In the genomic region with DNA sequence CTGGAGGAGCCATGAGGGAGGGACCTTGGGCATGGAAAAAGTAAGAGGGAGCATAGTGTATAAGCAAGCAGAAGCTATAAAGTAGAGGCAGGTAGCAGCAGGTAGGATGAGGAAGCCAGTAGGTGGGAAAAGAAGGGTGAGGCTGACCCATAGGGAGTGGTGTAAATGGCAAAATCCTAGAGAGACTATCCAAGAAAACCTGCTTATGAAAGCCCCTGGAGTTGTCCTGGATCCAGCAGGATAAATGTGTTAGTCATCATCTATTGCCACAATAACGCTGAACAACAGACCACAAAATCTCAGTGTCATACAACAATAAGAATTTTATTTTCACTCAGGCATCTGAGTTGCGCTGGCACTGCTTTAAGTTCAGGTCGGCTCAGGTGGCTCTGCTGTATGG, we compare ENCODE assay signal across 19 cellular contexts. TPM values are rescaled to one million over a fixed set of nuclear protein-coding genes. Genes with fewer than 3 reads are reported as not detected.
DNase-seq lines count a peak whose midpoint lies in the region; ATAC-seq, FAIRE-seq and TF ChIP-seq lines count a peak whose summit lies in the region.
"Had no signal": no experiment of that assay in that cellular context is flagged by ENCODE, and none has a peak within 500 bp of the region (broad histone marks: within the 10 kb centered on the region; RNA-seq: fewer than 3 reads in every experiment).

No MANE protein-coding gene starts in this region.

- peaks cover 15 to 20% of the 10 kb centered on the region in 2 donors for H3K9me3 Mint-ChIP-seq in stimulated activated naive B cell treated with anti-CD40 and anti-IgM and Interleukin-4, amounts not matched to agents 10 μg/mL and 1 μg/mL and 100 μg/mL, for 72 hours
- H3K9me3 Mint-ChIP-seq in GM23338, result peaks cover 42% of the 10 kb centered on the region

- TF ChIP-seq POLR2A in H54 (IDR thresholded peaks at IDR 0.05; ENCODE audit: low read depth, low read length), result no peak

- H3K4me2 ChIP-seq in GM23338 (no peak overlapping the region), MM.1S (ENCODE audit: low read depth, low read length) (no peak overlapping the region)
- H3K4me2 ChIP-seq: KMS-11 had no signal

- peak; percentile 87 for FAIRE-seq in H54 (lab: Jason Lieb, UNC)

- H3F3A ChIP-seq in GM23338 (replicated peaks; ENCODE audit: low read depth) (no peaks in the 10 kb centered on the region), MM.1S (ENCODE audit: insufficient read depth, low read length) (no peaks in the 10 kb centered on the region)

- H3K36me3 Mint-ChIP-seq in stimulated activated naive B cell treated with anti-CD40 and anti-IgM and Interleukin-4, amounts not matched to agents 10 μg/mL and 1 μg/mL and 100 μg/mL, for 72 hours, result peaks cover 28 to 37% of the 10 kb centered on the region in 2 donors
- H3K36me3 Mint-ChIP-seq in GM23338 (ENCODE audit: low read depth), result peaks cover 53% of the 10 kb centered on the region

- peak overlapping the region; percentile 75 for H3K27ac Mint-ChIP-seq in stimulated activated naive B cell treated with anti-CD40 and anti-IgM and Interleukin-4, amounts not matched to agents 10 μg/mL and 1 μg/mL and 100 μg/mL, for 72 hours
- no peak overlapping the region for H3K27ac Mint-ChIP-seq in GM23338
- H3K27ac Mint-ChIP-seq: H9 had no signal

- H3K27me3 Mint-ChIP-seq in stimulated activated naive B cell treated with anti-CD40 and anti-IgM and Interleukin-4, amounts not matched to agents 10 μg/mL and 1 μg/mL and 100 μg/mL, for 72 hours, result no peaks in the 10 kb centered on the region
- H3K27me3 Mint-ChIP-seq in GM23338 (ENCODE audit: insufficient read depth, low read depth, poor library complexity), result no peaks in the 10 kb centered on the region
- H3K27me3 Mint-ChIP-seq: naive thymus-derived CD8-positive, alpha-beta T cell had no signal

- ATAC-seq in stimulated activated naive B cell treated with anti-CD40 and anti-IgM and Interleukin-4, amounts not matched to agents 10 μg/mL and 1 μg/mL and 100 μg/mL, for 72 hours (replicated peaks), result peak in 1 of 2 donors; percentile 27
- ATAC-seq in GM23338 (no peak), GM18867 (IDR thresholded peaks at IDR 0.05; ENCODE audit: unreplicated experiment) (no peak)
- ATAC-seq: naive thymus-derived CD8-positive, alpha-beta T cell; Panc1 had no signal

- H3K9me3 ChIP-seq in MM.1S (replicated peaks; ENCODE audit: insufficient read depth, low read length), result no peaks in the 10 kb centered on the region; the same call in 1 of the 2 replicates
- H3K9me3 ChIP-seq: thyroid gland had no signal

- peak overlapping the region in 1 of 2 donors; percentile 47 for H3K4me3 Mint-ChIP-seq in stimulated activated naive B cell treated with anti-CD40 and anti-IgM and Interleukin-4, amounts not matched to agents 10 μg/mL and 1 μg/mL and 100 μg/mL, for 72 hours
- H3K4me3 Mint-ChIP-seq in GM23338, result no peak overlapping the region
- H3K4me3 Mint-ChIP-seq: H9 had no signal

- H3K4me1 Mint-ChIP-seq in stimulated activated naive B cell treated with anti-CD40 and anti-IgM and Interleukin-4, amounts not matched to agents 10 μg/mL and 1 μg/mL and 100 μg/mL, for 72 hours, result peaks cover 11 to 27% of the 10 kb centered on the region in 2 donors
- peaks cover 4% of the 10 kb centered on the region; the same call in 2 of the 3 replicates for H3K4me1 Mint-ChIP-seq in GM23338

- H3K4me3 ChIP-seq in GM23338 (no peak overlapping the region), MM.1S (ENCODE audit: low read length) (no peak overlapping the region)
- H3K4me3 ChIP-seq: thyroid gland had no signal

- DNase-seq in H54 (ENCODE audit: insufficient read length, low spot score) (peak; percentile 45), SW480 (ENCODE audit: low spot score) (peak; percentile 24), fibroblast of peridontal ligament (ENCODE audit: extremely low read depth) (peak; percentile 66), GM23338 (ENCODE audit: low spot score) (no peak), MM.1S (no peak)
- no peak for DNase-seq in stimulated activated naive B cell treated with anti-CD40 and anti-IgM and Interleukin-4, amounts not matched to agents 10 μg/mL and 1 μg/mL and 100 μg/mL, for 72 hours
- DNase-seq: activated CD8-positive, alpha-beta memory T cell treated with anti-CD3 and anti-CD28 coated beads, Interleukin-2, amount 50 U/mL, for 48 hours; activated naive CD4-positive, alpha-beta T cell treated with anti-CD3 and anti-CD28 coated beads, Interleukin-2, amount 50 U/mL, for 16 hours; COR-L47; H9; left ventricle myocardium superior; naive thymus-derived CD8-positive, alpha-beta T cell; NCI-H510A treated with DMSO at 0.1 percent for 48 hours; T-helper 1 cell; thyroid gland had no signal

- H3K79me2 ChIP-seq in GM23338 (replicated peaks; ENCODE audit: insufficient read depth), result peaks cover 100% of the 10 kb centered on the region
- H3K79me2 ChIP-seq in MM.1S (ENCODE audit: low read length), result peaks cover 55% of the 10 kb centered on the region

- no peak overlapping the region for H3K9ac ChIP-seq in MM.1S (ENCODE audit: low read length)
- H3K9ac ChIP-seq: KMS-11 had no signal

- H4K20me1 ChIP-seq in GM23338 (replicated peaks; ENCODE audit: insufficient read depth) (peaks cover 24% of the 10 kb centered on the region), MM.1S (ENCODE audit: insufficient read depth, low read length) (no peaks in the 10 kb centered on the region)

- peaks cover 8% of the 10 kb centered on the region; the same call in 1 of the 2 replicates for H3K4me1 ChIP-seq in GM23338 (ENCODE audit: insufficient read depth)
- H3K4me1 ChIP-seq in MM.1S (ENCODE audit: low read length), result no peaks in the 10 kb centered on the region

- H3K27ac ChIP-seq in GM23338 (ENCODE audit: low read depth) (no peak overlapping the region), MM.1S (ENCODE audit: low read length) (no peak overlapping the region)
- H3K27ac ChIP-seq: epithelial cell of prostate, KMS-11 had no signal

- no peaks in the 10 kb centered on the region for H3K27me3 ChIP-seq in GM23338 (ENCODE audit: insufficient read depth)
- H3K27me3 ChIP-seq in MM.1S (replicated peaks; ENCODE audit: insufficient read depth, low read length), result no peaks in the 10 kb centered on the region
- H3K27me3 ChIP-seq: thyroid gland had no signal

- TF ChIP-seq CTCF in GM23338 (conservative IDR thresholded peaks at IDR 0.05; ENCODE audit: low read depth in 2 of 2), result no peak
- no peak for TF ChIP-seq CTCF in MM.1S (IDR thresholded peaks at IDR 0.05; ENCODE audit: low read length)

- H3K9me2 ChIP-seq in GM23338 (ENCODE audit: insufficient read depth) (no peaks in the 10 kb centered on the region), MM.1S (replicated peaks; ENCODE audit: insufficient read depth, low read length) (no peaks in the 10 kb centered on the region)

- H2AFZ ChIP-seq in GM23338 (no peak overlapping the region), MM.1S (ENCODE audit: low read length) (no peak overlapping the region)

- H3K36me3 ChIP-seq in GM23338 (ENCODE audit: insufficient read depth), result peaks cover 14% of the 10 kb centered on the region
- no peaks in the 10 kb centered on the region for H3K36me3 ChIP-seq in MM.1S (replicated peaks; ENCODE audit: insufficient read depth, low read length)
- H3K36me3 ChIP-seq: thyroid gland had no signal

TF ChIP-seq in GM23338, 12 proteins besides CTCF, POLR2A, EP300 and RAD21:
- TF ChIP-seq CREB1 (CRISPR knock-in tag; IDR thresholded peaks at IDR 0.05; ENCODE audit: low read depth) (no peak), ZNF331 (CRISPR knock-in tag; IDR thresholded peaks at IDR 0.05; ENCODE audit: low read depth) (no peak), POLR2AphosphoS5 (IDR thresholded peaks at IDR 0.05; ENCODE audit: low read depth) (no peak), STAT1 (IDR thresholded peaks at IDR 0.05; ENCODE audit: unreplicated experiment) (no peak), ZNF114 (CRISPR knock-in tag; IDR thresholded peaks at IDR 0.05) (no peak), JUNB (IDR thresholded peaks at IDR 0.05; ENCODE audit: unreplicated experiment) (no peak)
- TF ChIP-seq, protein P1, sequence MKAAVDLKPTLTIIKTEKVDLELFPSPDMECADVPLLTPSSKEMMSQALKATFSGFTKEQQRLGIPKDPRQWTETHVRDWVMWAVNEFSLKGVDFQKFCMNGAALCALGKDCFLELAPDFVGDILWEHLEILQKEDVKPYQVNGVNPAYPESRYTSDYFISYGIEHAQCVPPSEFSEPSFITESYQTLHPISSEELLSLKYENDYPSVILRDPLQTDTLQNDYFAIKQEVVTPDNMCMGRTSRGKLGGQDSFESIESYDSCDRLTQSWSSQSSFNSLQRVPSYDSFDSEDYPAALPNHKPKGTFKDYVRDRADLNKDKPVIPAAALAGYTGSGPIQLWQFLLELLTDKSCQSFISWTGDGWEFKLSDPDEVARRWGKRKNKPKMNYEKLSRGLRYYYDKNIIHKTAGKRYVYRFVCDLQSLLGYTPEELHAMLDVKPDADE (IDR thresholded peaks at IDR 0.05), result no peak
- TF ChIP-seq, protein P2, sequence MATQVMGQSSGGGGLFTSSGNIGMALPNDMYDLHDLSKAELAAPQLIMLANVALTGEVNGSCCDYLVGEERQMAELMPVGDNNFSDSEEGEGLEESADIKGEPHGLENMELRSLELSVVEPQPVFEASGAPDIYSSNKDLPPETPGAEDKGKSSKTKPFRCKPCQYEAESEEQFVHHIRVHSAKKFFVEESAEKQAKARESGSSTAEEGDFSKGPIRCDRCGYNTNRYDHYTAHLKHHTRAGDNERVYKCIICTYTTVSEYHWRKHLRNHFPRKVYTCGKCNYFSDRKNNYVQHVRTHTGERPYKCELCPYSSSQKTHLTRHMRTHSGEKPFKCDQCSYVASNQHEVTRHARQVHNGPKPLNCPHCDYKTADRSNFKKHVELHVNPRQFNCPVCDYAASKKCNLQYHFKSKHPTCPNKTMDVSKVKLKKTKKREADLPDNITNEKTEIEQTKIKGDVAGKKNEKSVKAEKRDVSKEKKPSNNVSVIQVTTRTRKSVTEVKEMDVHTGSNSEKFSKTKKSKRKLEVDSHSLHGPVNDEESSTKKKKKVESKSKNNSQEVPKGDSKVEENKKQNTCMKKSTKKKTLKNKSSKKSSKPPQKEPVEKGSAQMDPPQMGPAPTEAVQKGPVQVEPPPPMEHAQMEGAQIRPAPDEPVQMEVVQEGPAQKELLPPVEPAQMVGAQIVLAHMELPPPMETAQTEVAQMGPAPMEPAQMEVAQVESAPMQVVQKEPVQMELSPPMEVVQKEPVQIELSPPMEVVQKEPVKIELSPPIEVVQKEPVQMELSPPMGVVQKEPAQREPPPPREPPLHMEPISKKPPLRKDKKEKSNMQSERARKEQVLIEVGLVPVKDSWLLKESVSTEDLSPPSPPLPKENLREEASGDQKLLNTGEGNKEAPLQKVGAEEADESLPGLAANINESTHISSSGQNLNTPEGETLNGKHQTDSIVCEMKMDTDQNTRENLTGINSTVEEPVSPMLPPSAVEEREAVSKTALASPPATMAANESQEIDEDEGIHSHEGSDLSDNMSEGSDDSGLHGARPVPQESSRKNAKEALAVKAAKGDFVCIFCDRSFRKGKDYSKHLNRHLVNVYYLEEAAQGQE (IDR thresholded peaks at IDR 0.05; ENCODE audit: unreplicated experiment), result no peak

RNA-seq across cellular contexts. Expression of a gene that starts 30.2 kb away (rescaled TPM):
- 41.0 and 45.9 TPM in 2 replicates for total RNA-seq in GM23338 (2014; rRNA removed; shearing (Covaris generic))
- polyA plus RNA-seq in GM23338 (2016; fragmentation: Nextera tagmentation; extraction: Ambion mirVana), result 158 and 162 TPM in 2 replicates

Comparison
In these comparisons a context has a peak if more than half of its experiments do, and no peak if none do; other contexts are left out.
1. DNase-seq: peak in H54 (single experiment), SW480 (single experiment) and fibroblast of peridontal ligament (single experiment); none in stimulated activated naive B cell treated with anti-CD40 and anti-IgM and Interleukin-4, amounts not matched to agents 10 μg/mL and 1 μg/mL and 100 μg/mL, for 72 hours (single experiment), GM23338 (single experiment) and MM.1S (single experiment).